9 cellular contexts compared by ENCODE assay signal in genomic region chr6:20952605-20953004, GRCh38.
A peak's percentile ranks its signal among the peaks of the same experiment; 100 is the strongest.
DNase-seq lines count a peak whose midpoint lies in the region; TF ChIP-seq lines count a peak whose summit lies in the region.
"Had no signal": no experiment of that assay in that cellular context is flagged by ENCODE, and none has a peak within 500 bp of the region (broad histone marks: within the 10 kb centered on the region; RNA-seq: fewer than 3 reads in every experiment).

No MANE protein-coding gene starts in this region.

- H2BK120ac ChIP-seq in trophoblast cell (ENCODE audit: insufficient read depth, low read length, poor library complexity), result no peak overlapping the region

- no peak overlapping the region for H3K4me3 Mint-ChIP-seq in type B pancreatic cell

- no peak overlapping the region for H3K9ac ChIP-seq in trophoblast cell (ENCODE audit: low read length)

- no peak overlapping the region for H3K14ac ChIP-seq in trophoblast cell (ENCODE audit: low read length)

- no peak overlapping the region for H2BK12ac ChIP-seq in trophoblast cell (ENCODE audit: low read length)

- no peaks in the 10 kb centered on the region for H3K27me3 ChIP-seq in trophoblast cell (ENCODE audit: insufficient read depth, low read length)
- H3K27me3 ChIP-seq: dorsolateral prefrontal cortex had no signal

- no peak overlapping the region for H3K27ac ChIP-seq in trophoblast cell (ENCODE audit: low read depth, low read length)

- H4K91ac ChIP-seq in trophoblast cell (ENCODE audit: low read depth, low read length), result no peak overlapping the region

- no peak for TF ChIP-seq CTCF in type B pancreatic cell (conservative IDR thresholded peaks at IDR 0.05)

- H3K27me3 Mint-ChIP-seq in type B pancreatic cell, result no peaks in the 10 kb centered on the region

- no peak overlapping the region for H2AFZ ChIP-seq in trophoblast cell (ENCODE audit: insufficient read depth, low read length, poor library complexity)

- no peaks in the 10 kb centered on the region for H3K79me2 ChIP-seq in trophoblast cell (ENCODE audit: control insufficient read depth, insufficient read depth, low read length, poor library complexity)

- no CpG with 5 or more reads among the region's 4 CpGs for WGBS in trophoblast cell (ENCODE audit: extremely low coverage, insufficient coverage, insufficient read length)

- H3K79me1 ChIP-seq in trophoblast cell (ENCODE audit: low read length), result peaks cover 3% of the 10 kb centered on the region

- H3K4ac ChIP-seq in trophoblast cell (ENCODE audit: low read depth, low read length), result no peak overlapping the region

- no peaks in the 10 kb centered on the region for H3K9me3 Mint-ChIP-seq in type B pancreatic cell

- H3K36me3 Mint-ChIP-seq in type B pancreatic cell, result peaks cover 3% of the 10 kb centered on the region

- H3K23ac ChIP-seq in trophoblast cell (ENCODE audit: low read length), result no peak overlapping the region

- no peak overlapping the region for H2AK5ac ChIP-seq in trophoblast cell (ENCODE audit: low read length)

- H3K18ac ChIP-seq in trophoblast cell (ENCODE audit: low read length), result no peak overlapping the region

- H4K12ac ChIP-seq in trophoblast cell (ENCODE audit: low read depth, low read length), result no peak overlapping the region

- H3K4me3 ChIP-seq in trophoblast cell (ENCODE audit: low read depth, low read length), result no peak overlapping the region
- H3K4me3 ChIP-seq: dorsolateral prefrontal cortex had no signal

- no peak overlapping the region for H2BK5ac ChIP-seq in trophoblast cell (ENCODE audit: low read depth, low read length, poor library complexity)

- DNase-seq in GM04504 (ENCODE audit: low read depth) (peak; percentile 78), NCI-H2081 treated with DMSO at 0.1 percent for 48 hours (lab: John Stamatoyannopoulos, UW) (peak; percentile 74), dermis blood vessel endothelial cell (peak; percentile 95), trophoblast cell (peak; percentile 90 to 92), NCI-H1105 treated with DMSO at 0.1 percent for 48 hours (lab: John Stamatoyannopoulos, UW) (no peak), NCI-H1694 treated with DMSO at 0.1 percent for 48 hours (lab: John Stamatoyannopoulos, UW) (no peak), type B pancreatic cell (ENCODE audit: extremely low spot score, unreplicated experiment) (no peak)
- DNase-seq: midbrain had no signal

- no peak overlapping the region for H4K8ac ChIP-seq in trophoblast cell (ENCODE audit: low read depth, low read length)

- no peak overlapping the region for H3K4me2 ChIP-seq in trophoblast cell (ENCODE audit: low read length)

- H3K4me1 ChIP-seq in trophoblast cell (ENCODE audit: control insufficient read depth in 1 of 2, insufficient read depth in 2 of 2, low read length in 2 of 2), result peaks cover 3% of the 10 kb centered on the region in 2 experiments

- H3K4me1 Mint-ChIP-seq in type B pancreatic cell (ENCODE audit: unreplicated experiment), result peaks cover 23% of the 10 kb centered on the region

- H3K36me3 ChIP-seq in trophoblast cell (ENCODE audit: control insufficient read depth in 1 of 2, insufficient read depth in 2 of 2, low read length in 2 of 2), result no peaks in the 10 kb centered on the region

- no peak overlapping the region for H3K27ac Mint-ChIP-seq in type B pancreatic cell

- H3K9me3 ChIP-seq in trophoblast cell (ENCODE audit: insufficient read depth, low read depth, low read length), result no peaks in the 10 kb centered on the region

Comparison
In these comparisons a context has a peak if more than half of its experiments do, and no peak if none do; other contexts are left out.
1. DNase-seq: peak in GM04504 (single experiment), NCI-H2081 treated with DMSO at 0.1 percent for 48 hours (single experiment), dermis blood vessel endothelial cell (single experiment) and trophoblast cell (2 of 2); none in NCI-H1105 treated with DMSO at 0.1 percent for 48 hours (single experiment), NCI-H1694 treated with DMSO at 0.1 percent for 48 hours (single experiment) and type B pancreatic cell (single experiment).